Comparison of ENCODE assay signal across 23 cellular contexts in the genomic region with DNA sequence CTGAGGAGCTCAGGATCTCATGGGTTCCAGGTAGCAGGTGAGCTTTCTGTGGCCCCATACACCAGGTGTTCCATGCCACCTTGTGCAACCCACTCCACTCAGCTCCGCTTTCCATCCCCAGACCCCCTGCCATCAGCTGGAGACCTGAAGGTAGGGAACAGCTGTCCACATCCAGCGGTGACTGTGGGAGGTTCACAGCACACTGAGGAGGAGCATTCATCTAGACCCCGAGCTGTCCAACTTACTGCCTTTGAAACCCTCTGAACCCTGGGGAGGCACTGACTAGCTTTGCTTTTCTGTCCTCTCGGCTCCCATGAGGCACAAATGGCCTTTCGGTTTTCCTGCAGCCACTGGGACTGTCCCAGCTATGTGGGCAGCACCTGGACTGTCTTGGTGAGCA.
"Had no signal": no experiment of that assay in that cellular context is flagged by ENCODE, and none has a peak within 500 bp of the region (broad histone marks: within the 10 kb centered on the region; RNA-seq: fewer than 3 reads in every experiment).

No MANE protein-coding gene starts in this region.

- H3K4me3 ChIP-seq: breast epithelium, left lung, lung, pancreas, psoas muscle, thyroid gland had no signal

- ATAC-seq: left lung; naive thymus-derived CD8-positive, alpha-beta T cell; psoas muscle; right cardiac atrium; T-cell had no signal

- H3K27me3 Mint-ChIP-seq: activated naive CD8-positive, alpha-beta T cell treated with anti-CD3 and anti-CD28 coated beads for 36 hours; activated T-cell treated with anti-CD3 and anti-CD28 coated beads, Interleukin-2, amount 50 U/mL, for 24 hours; naive thymus-derived CD8-positive, alpha-beta T cell; T-cell had no signal

- H3K4me3 Mint-ChIP-seq: activated naive CD8-positive, alpha-beta T cell treated with anti-CD3 and anti-CD28 coated beads for 36 hours; activated T-cell treated with anti-CD3 and anti-CD28 coated beads, Interleukin-2, amount 50 U/mL, for 24 hours had no signal

- H3K36me3 Mint-ChIP-seq: T-cell had no signal

- H3K27ac ChIP-seq: breast epithelium, left lung, neutrophil, pancreas, psoas muscle, thyroid gland had no signal

- H3K9me3 ChIP-seq: breast epithelium, left lung, neutrophil, pancreas, psoas muscle, thyroid gland had no signal

- H3K4me1 ChIP-seq: breast epithelium, pancreas, psoas muscle had no signal

- DNase-seq: activated CD4-positive, alpha-beta T cell treated with anti-CD3 and anti-CD28 coated beads for 1 hour; activated CD4-positive, alpha-beta T cell treated with anti-CD3 and anti-CD28 coated beads, Interleukin-2, amount 50 U/mL, for 4 hours; activated CD8-positive, alpha-beta memory T cell treated with anti-CD3 and anti-CD28 coated beads for 24 hours; activated CD8-positive, alpha-beta memory T cell treated with anti-CD3 and anti-CD28 coated beads, Interleukin-2, amount 50 U/mL, for 4 hours; activated naive CD4-positive, alpha-beta T cell treated with Interleukin-2 at 50 U/mL for 16 hours; activated naive CD8-positive, alpha-beta T cell treated with anti-CD3 and anti-CD28 coated beads for 36 hours; activated T-cell treated with anti-CD3 and anti-CD28 coated beads, Interleukin-2, amount 50 U/mL, for 24 hours; cortex of kidney; effector CD8-positive, alpha-beta T cell; erythroblast; foreskin melanocyte; left lung; naive thymus-derived CD8-positive, alpha-beta T cell; pancreas; psoas muscle; right cardiac atrium; stimulated activated CD4-positive, alpha-beta T cell treated with anti-CD3 and anti-CD28 coated beads, Interleukin-4, amount 100 ng/mL, for 24 hours; stimulated activated naive CD4-positive, alpha-beta T cell treated with Interleukin-2 at 50 U/mL for 16 hours; T-cell; thyroid gland had no signal

- H3K27me3 ChIP-seq: breast epithelium, left lung, pancreas, thyroid gland had no signal

- H3K36me3 ChIP-seq: breast epithelium, left lung, neutrophil, pancreas, thyroid gland had no signal

- H3K27ac Mint-ChIP-seq: activated naive CD8-positive, alpha-beta T cell treated with anti-CD3 and anti-CD28 coated beads for 36 hours; activated T-cell treated with anti-CD3 and anti-CD28 coated beads, Interleukin-2, amount 50 U/mL, for 24 hours had no signal
